In genomic region chr7:104940023-104940710, GRCh38 we compare ENCODE assay signal across 1 cellular context.
TF ChIP-seq lines count a peak whose summit lies in the region.

No MANE protein-coding gene starts in this region.

TF ChIP-seq in HepG2, 621 proteins besides CTCF, POLR2A, EP300 and RAD21 (continued from another document):
- TF ChIP-seq AFF4 (CRISPR knock-in tag; IDR thresholded peaks at IDR 0.05) (no peak), FOXK2 (IDR thresholded peaks at IDR 0.05) (no peak), CHD4 (IDR thresholded peaks at IDR 0.05; ENCODE audit: borderline replicate concordance, low read length) (no peak), REST (IDR thresholded peaks at IDR 0.05; ENCODE audit: borderline replicate concordance in 1 of 2, low read depth in 1 of 2, low read length in 2 of 2) (no peak), TIGD3 (CRISPR knock-in tag; IDR thresholded peaks at IDR 0.05; ENCODE audit: borderline replicate concordance) (no peak), ZNF589 (CRISPR knock-in tag; conservative IDR thresholded peaks at IDR 0.05) (no peak), STAG1 (CRISPR knock-in tag; IDR thresholded peaks at IDR 0.05) (no peak), ZNF746 (CRISPR knock-in tag; IDR thresholded peaks at IDR 0.05) (no peak)
